In genomic region chr1:237938553-237938952, GRCh38 we compare ENCODE assay signal across 21 cellular contexts. TPM values are rescaled to one million over a fixed set of nuclear protein-coding genes. Genes with fewer than 3 reads are reported as not detected.
DNase-seq lines count a peak whose midpoint lies in the region; FAIRE-seq and TF ChIP-seq lines count a peak whose summit lies in the region.
"Had no signal": no experiment of that assay in that cellular context is flagged by ENCODE, and none has a peak within 500 bp of the region (broad histone marks: within the 10 kb centered on the region; RNA-seq: fewer than 3 reads in every experiment).

No MANE protein-coding gene starts in this region.

- H3K9me3 ChIP-seq in H1 (ENCODE audit: insufficient read depth in 2 of 2, low read depth in 1 of 2, low read length in 1 of 2), result no peaks in the 10 kb centered on the region
- H3K9me3 ChIP-seq: heart right ventricle, right atrium auricular region had no signal

- no peak overlapping the region for H2BK12ac ChIP-seq in H1 (ENCODE audit: low read depth, low read length)

- no peaks in the 10 kb centered on the region for H4K20me1 ChIP-seq in H1 (replicated peaks in 1 of 2; ENCODE audit: control insufficient read depth in 1 of 2, insufficient read depth in 2 of 2, low read length in 2 of 2)

- POLR2A ChIA-PET in H1 (lab: Charles Lee; ENCODE audit: partially characterized antibody), result no interaction called here

- no peak overlapping the region for H3K23ac ChIP-seq in H1 (ENCODE audit: insufficient read length)

- TF ChIP-seq CTCF in H1 (IDR thresholded peaks at IDR 0.05; ENCODE audit: control extremely low read depth in 1 of 3, insufficient read depth in 1 of 3, low read depth in 1 of 3, low read length in 3 of 3), result peak in 2 of 3 experiments; percentile 52 to 65; a peak in 3 of 4 replicates

- H3K9ac ChIP-seq in H1 (replicated peaks in 1 of 4; ENCODE audit: extremely low read depth in 1 of 4, low read depth in 3 of 4, low read length in 3 of 4), result no peak overlapping the region

- CTCF ChIA-PET in H1 (lab: Charles Lee; ENCODE audit: partially characterized antibody), result interaction anchor here (0.6 to 6.7 kb wide), 32 partner anchors 11 to 381 kb away, joined by 3 to 90 read pairs (median 4); no protein-coding TSS in a partner anchor

- no peak overlapping the region for H3K4me2 ChIP-seq in H1 (ENCODE audit: insufficient read depth in 1 of 2, low read depth in 2 of 2, low read length in 2 of 2)

- no peak overlapping the region for H2AFZ ChIP-seq in H1 (ENCODE audit: low read length)

- no peak overlapping the region for H3K14ac ChIP-seq in H1 (ENCODE audit: insufficient read length)

- peak; percentile 39 for FAIRE-seq in H1 (lab: Jason Lieb, UNC)
- FAIRE-seq: GM19239, urothelium cell line had no signal

- H3K4ac ChIP-seq in H1 (replicated peaks; ENCODE audit: insufficient read length, low read depth, low read length), result no peak overlapping the region

- H2BK120ac ChIP-seq in H1 (replicated peaks; ENCODE audit: low read depth, low read length), result no peak overlapping the region

- no peak overlapping the region for H3K4me3 ChIP-seq in H1 (ENCODE audit: extremely low read depth in 1 of 4, insufficient read depth in 2 of 4, low read depth in 3 of 4, low read length in 4 of 4)
- H3K4me3 ChIP-seq: cardiac muscle cell, heart right ventricle, right atrium auricular region, SK-N-MC had no signal

- peak; percentile 49 to 61 for TF ChIP-seq RAD21 in H1 (IDR thresholded peaks at IDR 0.05 in 1 of 2, conservative IDR thresholded peaks at IDR 0.05 in 1 of 2; ENCODE audit: low read depth in 2 of 2, low read length in 2 of 2)

- no peaks in the 10 kb centered on the region for H3K27me3 ChIP-seq in H1 (replicated peaks in 1 of 4; ENCODE audit: control insufficient read depth in 3 of 4, extremely low read depth in 1 of 4, insufficient read depth in 3 of 4, low read length in 3 of 4)
- H3K27me3 ChIP-seq: cardiac muscle cell, heart right ventricle, right atrium auricular region had no signal

- peak; percentile 8 for DNase-seq in stimulated activated CD4-positive, alpha-beta T cell treated with anti-CD3 and anti-CD28 coated beads, Interleukin-15, amount 100 ng/mL, for 24 hours
- DNase-seq in stimulated activated CD4-positive, alpha-beta T cell treated with anti-CD3 and anti-CD28 coated beads, Interleukin-12 subunit alpha, Interleukin-12 subunit beta, amount 100 ng/mL, for 4 hours, result no peak
- peak; percentile 24 for DNase-seq in LoVo (ENCODE audit: low spot score)
- peak; percentile 23 to 80 for DNase-seq in H1 (ENCODE audit: low read depth in 1 of 2, low spot score in 2 of 2)
- DNase-seq in SIG-M5 treated with dmso at 0.1 percent for 504 hours (lab: John Stamatoyannopoulos, UW; ENCODE audit: unreplicated experiment), result no peak
- DNase-seq in medulla oblongata (ENCODE audit: extremely low spot score), result no peak
- no peak for DNase-seq in NCI-H187 (lab: John Stamatoyannopoulos, UW)
- no peak for DNase-seq in NOMO-1 treated with DMSO at 0.1 percent for 48 hours (lab: John Stamatoyannopoulos, UW; ENCODE audit: unreplicated experiment)
- DNase-seq: heart right ventricle; left cardiac atrium; MV-4-11; naive thymus-derived CD8-positive, alpha-beta T cell; NCI-H446 treated with DMSO at 0.1 percent for 48 hours; stimulated activated CD4-positive, alpha-beta T cell treated with anti-CD3 and anti-CD28 coated beads, Interleukin-4, amount 100 ng/mL, for 1 hour had no signal

- no peaks in the 10 kb centered on the region for H3K79me1 ChIP-seq in H1 (ENCODE audit: low read depth, low read length)

- H3K23me2 ChIP-seq in H1 (ENCODE audit: low read depth, low read length), result no peaks in the 10 kb centered on the region

- H2AK5ac ChIP-seq in H1 (ENCODE audit: low read depth, low read length), result no peak overlapping the region

- H2BK5ac ChIP-seq in H1 (ENCODE audit: low read depth, low read length), result no peak overlapping the region

- no peak overlapping the region for H4K8ac ChIP-seq in H1 (ENCODE audit: extremely low read depth, insufficient read depth, low read length)

- H3K36me3 ChIP-seq in H1 (ENCODE audit: control insufficient read depth in 2 of 4, insufficient read depth in 4 of 4, low read length in 3 of 4), result no peaks in the 10 kb centered on the region
- H3K36me3 ChIP-seq: cardiac muscle cell, heart right ventricle, right atrium auricular region had no signal

- no peak for TF ChIP-seq EP300 in H1 (IDR thresholded peaks at IDR 0.05; ENCODE audit: borderline replicate concordance in 1 of 2, low read depth in 2 of 2, low read length in 2 of 2)

- H2BK20ac ChIP-seq in H1 (ENCODE audit: low read length), result no peak overlapping the region

- no peaks in the 10 kb centered on the region for H3K4me1 ChIP-seq in H1 (replicated peaks in 1 of 4; ENCODE audit: control insufficient read depth in 3 of 4, insufficient read depth in 4 of 4, low read length in 3 of 4)
- H3K4me1 ChIP-seq: heart right ventricle, right atrium auricular region had no signal

- TF ChIP-seq POLR2A in H1 (IDR thresholded peaks at IDR 0.05; ENCODE audit: control extremely low read depth in 1 of 2, low read depth in 2 of 2, low read length in 2 of 2), result no peak

- H3K27ac ChIP-seq in H1 (ENCODE audit: low read depth, low read length), result no peak overlapping the region
- H3K27ac ChIP-seq: cardiac muscle cell, epithelial cell of prostate, heart right ventricle, right atrium auricular region, SK-N-MC had no signal

- no peaks in the 10 kb centered on the region for H3K79me2 ChIP-seq in H1 (ENCODE audit: control insufficient read depth in 1 of 2, insufficient read depth in 2 of 2, low read length in 2 of 2)

- H3K18ac ChIP-seq in H1 (ENCODE audit: extremely low read depth, low read length), result no peak overlapping the region

- H3K56ac ChIP-seq in H1 (replicated peaks; ENCODE audit: insufficient read length, low read depth, low read length), result no peak overlapping the region

- H4K91ac ChIP-seq in H1 (replicated peaks; ENCODE audit: insufficient read length, low read length), result no peak overlapping the region

- H2BK15ac ChIP-seq in H1 (ENCODE audit: low read length), result no peak overlapping the region

- 65% methylated on average over 8 of the region's 8 CpGs; no CpG with 5 or more reads in 1 of the 2 experiments for WGBS in H1 (ENCODE audit: extremely low coverage in 1 of 2, insufficient coverage in 1 of 2, insufficient read length in 1 of 2, insufficient replicate concordance in 2 of 2, low coverage in 1 of 2, low lambda C conversion rate in 2 of 2, missing lambda C conversion rate in 1 of 2), 2 experiments

- no peak overlapping the region for H4K5ac ChIP-seq in H1 (ENCODE audit: insufficient read length, low read depth, low read length)

TF ChIP-seq in H1, 55 proteins besides CTCF, POLR2A, EP300 and RAD21:
- no peak for TF ChIP-seq GABPA (IDR thresholded peaks at IDR 0.05; ENCODE audit: borderline replicate concordance, insufficient read depth, low read length)
- TF ChIP-seq SP1 (IDR thresholded peaks at IDR 0.05; ENCODE audit: low read depth, low read length), result no peak
- TF ChIP-seq SRF (IDR thresholded peaks at IDR 0.05; ENCODE audit: low read depth, low read length), result peak; percentile 58; the same call in 1 of the 2 replicates

RNA-seq across cellular contexts. Expression of gene ZP4, which starts 47.8 kb away (rescaled TPM):
- total RNA-seq in H1 (2021; fragmentation: NEBNext Ultra II Directional; extraction: Animal tissue kit (Norgen Biotek cat#: 25700)), result not detected in 2 replicates
- not detected in 2 replicates for polyA plus RNA-seq in H1 (2011; rRNA removed)
- polyA plus RNA-seq in H1 (2011; cell fraction: cytosol; rRNA removed), result not detected
- not detected for polyA plus RNA-seq in H1 (2011; cell fraction: nucleus; rRNA removed)
- polyA plus RNA-seq in H1 (2012, experiment 1 of 2), result not detected in 4 replicates
- not detected for polyA plus RNA-seq in H1 (2012, experiment 2 of 2)
- polyA plus RNA-seq in H1 (2013, experiment 1 of 2), result not detected
- polyA plus RNA-seq in H1 (2013, experiment 2 of 2), result not detected
- 0.12 TPM in 1 of 2 replicates, not detected in the other for polyA minus RNA-seq in H1 (2011; rRNA and poly(A)+ RNA removed)
- polyA minus RNA-seq in H1 (2011; cell fraction: cytosol; rRNA and poly(A)+ RNA removed), result not detected
- not detected for polyA minus RNA-seq in H1 (2011; cell fraction: nucleus; rRNA and poly(A)+ RNA removed)
- total RNA-seq: cardiac muscle cell; heart right ventricle; left cardiac atrium; naive thymus-derived CD8-positive, alpha-beta T cell; right atrium auricular region had no signal
- polyA plus RNA-seq: BJ; cardiac muscle cell; heart right ventricle; naive thymus-derived CD8-positive, alpha-beta T cell had no signal

Comparison
In these comparisons a context has a peak if more than half of its experiments do, and no peak if none do; other contexts are left out.
1. DNase-seq: peak in stimulated activated CD4-positive, alpha-beta T cell treated with anti-CD3 and anti-CD28 coated beads, Interleukin-15, amount 100 ng/mL, for 24 hours (single experiment), LoVo (single experiment) and H1 (2 of 2); none in stimulated activated CD4-positive, alpha-beta T cell treated with anti-CD3 and anti-CD28 coated beads, Interleukin-12 subunit alpha, Interleukin-12 subunit beta, amount 100 ng/mL, for 4 hours (single experiment), SIG-M5 treated with dmso at 0.1 percent for 504 hours (single experiment), medulla oblongata (single experiment), NCI-H187 (0 of 2) and NOMO-1 treated with DMSO at 0.1 percent for 48 hours (single experiment).